ENCODE assay signal across 10 cellular contexts in genomic region chr1:21935393-21935804, GRCh38. TPM values are rescaled to one million over a fixed set of nuclear protein-coding genes. Genes with fewer than 3 reads are reported as not detected.
DNase-seq lines count a peak whose midpoint lies in the region; ATAC-seq, FAIRE-seq and TF ChIP-seq lines count a peak whose summit lies in the region.
"Had no signal": no experiment of that assay in that cellular context is flagged by ENCODE, and none has a peak within 500 bp of the region (broad histone marks: within the 10 kb centered on the region; RNA-seq: fewer than 3 reads in every experiment).

No MANE protein-coding gene starts in this region.

- peak in 1 of 2 experiments; percentile 7; a peak in 3 of 6 replicates for ATAC-seq in A549
- ATAC-seq in GM18520 (IDR thresholded peaks at IDR 0.05; ENCODE audit: unreplicated experiment): no peak
- no peak for ATAC-seq in GM21619 (IDR thresholded peaks at IDR 0.05; ENCODE audit: unreplicated experiment)
- ATAC-seq in HG02798 (IDR thresholded peaks at IDR 0.05; ENCODE audit: poor library complexity, unreplicated experiment): no peak

- H3K9ac ChIP-seq in HUES6 (ENCODE audit: low read length) (peak overlapping the region; percentile 25), colonic mucosa (ENCODE audit: low read depth in 2 of 2, low read length in 2 of 2) (peak overlapping the region; percentile 49 to 97)

- TF ChIP-seq CTCF in A549 (IDR thresholded peaks at IDR 0.05) (no peak), colonic mucosa (IDR thresholded peaks at IDR 0.05) (no peak), lower leg skin (IDR thresholded peaks at IDR 0.05) (no peak)

- CTCF ChIA-PET in A549 (lab: Yijun Ruan, JAX): interaction anchor here (1.1 to 1.4 kb wide), 2 partner anchors 14 to 87 kb away, joined by 3 to 4 read pairs; no protein-coding TSS in a partner anchor

- FAIRE-seq in A549 (lab: Jason Lieb, UNC): no peak

- H3K4me1 ChIP-seq in A549 (peaks cover 83% of the 10 kb centered on the region), HUES6 (ENCODE audit: control insufficient read depth, insufficient read depth, low read length) (peaks cover 48% of the 10 kb centered on the region), colonic mucosa (peaks cover 24% of the 10 kb centered on the region)

- no peaks in the 10 kb centered on the region for H3K36me3 ChIP-seq in HUES6 (ENCODE audit: control insufficient read depth, insufficient read depth, low read length)
- H3K36me3 ChIP-seq in colonic mucosa: no peaks in the 10 kb centered on the region

- H3K9me3 ChIP-seq in A549: no peaks in the 10 kb centered on the region
- no peaks in the 10 kb centered on the region for H3K9me3 ChIP-seq in HUES6 (ENCODE audit: control insufficient read depth, insufficient read depth, low read depth, low read length)
- no peaks in the 10 kb centered on the region for H3K9me3 ChIP-seq in colonic mucosa

- no peak for TF ChIP-seq POLR2A in A549 (IDR thresholded peaks at IDR 0.05; ENCODE audit: low read length)
- TF ChIP-seq POLR2A in lower leg skin (IDR thresholded peaks at IDR 0.05): no peak

- no peak for TF ChIP-seq RAD21 in A549 (conservative IDR thresholded peaks at IDR 0.05 in 1 of 2, IDR thresholded peaks at IDR 0.05 in 1 of 2)

- peak in 1 of 2 experiments; percentile 59 for DNase-seq in A549 (ENCODE audit: low read depth in 1 of 2, low spot score in 1 of 2)
- DNase-seq in colonic mucosa: no peak
- DNase-seq in myocyte (ENCODE audit: low read depth): peak; percentile 85
- DNase-seq in lower leg skin (ENCODE audit: low spot score in 2 of 2): no peak
- DNase-seq: NCI-H2171 treated with DMSO at 0.1 percent for 48 hours, posterior cingulate gyrus had no signal

- peak overlapping the region; percentile 98 to 100 for H3K27ac ChIP-seq in A549
- no peak overlapping the region for H3K27ac ChIP-seq in HUES6 (ENCODE audit: low read depth, low read length)
- H3K27ac ChIP-seq in colonic mucosa: peak overlapping the region; percentile 92

- no peak for TF ChIP-seq EP300 in A549 (IDR thresholded peaks at IDR 0.05)

- WGBS in A549 (ENCODE audit: missing lambda C conversion rate): 3% methylated on average over 10 of the region's 10 CpGs
- 19 to 22% methylated on average over 10 of the region's 10 CpGs for WGBS in lower leg skin, 2 donors

- H3K4me3 ChIP-seq in A549 (peak overlapping the region; percentile 76), HUES6 (ENCODE audit: low read depth, low read length) (peak overlapping the region; percentile 70; the same call in 1 of the 2 replicates), colonic mucosa (peak overlapping the region; percentile 59), lower leg skin (ENCODE audit: low read depth, poor library complexity, severe bottlenecking) (no peak overlapping the region)

- intact Hi-C loops in colonic mucosa (cut with DNase I): no loop called here
- intact Hi-C loops in lower leg skin (cut with DNase I; ENCODE audit: low total_unique reads): no loop called here

- H3K4me2 ChIP-seq in A549: peak overlapping the region; percentile 92

- POLR2A ChIA-PET in A549 (lab: Yijun Ruan, JAX): interaction anchor here (0.7 kb wide), 1 partner anchor 92 kb away, joined by 3 read pairs; no protein-coding TSS in a partner anchor

- H3K27me3 ChIP-seq in HUES6 (ENCODE audit: control insufficient read depth, insufficient read depth, low read length) (no peaks in the 10 kb centered on the region), colonic mucosa (no peaks in the 10 kb centered on the region)

TF ChIP-seq in A549, 52 proteins besides CTCF, POLR2A, EP300 and RAD21:
- TF ChIP-seq MAX (IDR thresholded peaks at IDR 0.05) (peak; percentile 50; the same call in 1 of the 2 replicates), E2F6 (IDR thresholded peaks at IDR 0.05; ENCODE audit: borderline replicate concordance, low read depth) (0 out of 2 replicates have a peak, but pooled peaks have one; percentile 16), GATA3 (IDR thresholded peaks at IDR 0.05; ENCODE audit: borderline replicate concordance) (no peak), HOXB5 (CRISPR knock-in tag; IDR thresholded peaks at IDR 0.05) (0 out of 2 replicates have a peak, but pooled peaks have one; percentile 49)

RNA-seq across cellular contexts. Expression of gene HSPG2, which starts 1.7 kb away (rescaled TPM):
- polyA plus RNA-seq in A549 (2011; rRNA removed): 7.0 and 8.3 TPM in 2 replicates
- polyA plus RNA-seq in A549 (2012; cell fraction: cytosol; rRNA removed): 26.3 and 36.6 TPM in 2 replicates
- polyA plus RNA-seq in A549 (2012; cell fraction: nucleus; rRNA removed): 187 and 265 TPM in 2 replicates
- 42.7 to 51.6 TPM (median 43.5 TPM) in 3 replicates for polyA plus RNA-seq in A549 (2017; fragmentation: RNase III; extraction: RNeasy Plus Mini Kit Qiagen cat#74134 plus additional on column Dnase treatment)
- polyA minus RNA-seq in A549 (2011; rRNA and poly(A)+ RNA removed): 16.1 and 26.1 TPM in 2 replicates
- 100 to 1,000 TPM; 148 to 152 TPM for total RNA-seq in colonic mucosa
- total RNA-seq in myocyte: 221 and 384 TPM in 2 replicates
- 653 TPM for polyA plus RNA-seq in myocyte (2012)
- total RNA-seq in lower leg skin: 100 to 1,000 TPM in 2 of 4 donors, 10 to 100 TPM in 2; 67.9 to 171 (median 99.6) TPM

RNA-seq across cellular contexts. Expression of gene CELA3B, which starts 41.4 kb away (rescaled TPM):
- polyA plus RNA-seq in A549 (2011; rRNA removed) (not detected in 2 replicates), A549 (2017; fragmentation: RNase III; extraction: RNeasy Plus Mini Kit Qiagen cat#74134 plus additional on column Dnase treatment) (not detected in 3 replicates)
- polyA plus RNA-seq in A549 (2012; cell fraction: cytosol; rRNA removed): not detected in 2 replicates
- polyA plus RNA-seq in A549 (2012; cell fraction: nucleus; rRNA removed): not detected in 2 replicates
- polyA minus RNA-seq in A549 (2011; rRNA and poly(A)+ RNA removed): not detected in 2 replicates
- total RNA-seq in colonic mucosa (10 to 100 TPM in 1 of 2 donors, under 1 TPM in 1; 0.42 to 16.7 TPM), myocyte (not detected in 2 replicates), lower leg skin (not detected)
- not detected for polyA plus RNA-seq in myocyte (2012)
